Comparison of ENCODE assay signal across 14 cellular contexts in the genomic region with DNA sequence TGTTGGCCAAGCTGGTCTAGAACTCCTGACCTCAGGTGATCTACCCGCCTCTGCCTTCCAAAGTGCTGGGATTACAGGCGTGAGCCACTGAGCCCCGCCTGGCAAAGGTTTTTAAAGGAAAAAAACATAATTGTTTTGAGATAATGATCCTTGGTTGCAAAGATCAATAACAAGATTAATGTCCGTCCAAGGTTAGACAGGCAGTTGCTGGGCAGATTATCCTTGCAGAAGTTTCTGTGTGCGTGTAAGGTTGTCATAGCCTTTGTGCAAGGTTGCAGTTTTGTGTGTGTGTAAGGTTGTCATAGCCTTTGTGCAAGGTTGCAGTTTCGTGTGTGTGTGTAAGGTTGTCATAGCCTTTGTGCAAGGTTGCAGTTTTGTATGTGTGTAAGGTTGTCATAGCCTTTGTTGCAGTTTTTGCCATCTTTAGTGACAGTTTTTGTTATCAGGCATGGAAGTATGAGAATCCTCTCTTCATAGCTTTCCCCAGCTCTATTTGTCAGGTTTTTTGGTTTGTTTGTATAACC.
"Had no signal": no experiment of that assay in that cellular context is flagged by ENCODE, and none has a peak within 500 bp of the region (broad histone marks: within the 10 kb centered on the region; RNA-seq: fewer than 3 reads in every experiment).

No MANE protein-coding gene starts in this region.

- ATAC-seq: natural killer cell; stimulated activated naive B cell treated with anti-CD40 and anti-IgM and Interleukin-4, amounts not matched to agents 10 μg/mL and 1 μg/mL and 100 μg/mL, for 72 hours had no signal

- DNase-seq: activated CD4-positive, alpha-beta T cell treated with anti-CD3 and anti-CD28 coated beads, Interleukin-2, amount 10 ng/mL, durations not matched to agents 24 days and 14 days; activated CD4-positive, CD25-positive, alpha-beta regulatory T cell; activated CD8-positive, alpha-beta memory T cell treated with anti-CD3 and anti-CD28 coated beads for 24 hours; anterior cingulate cortex; cerebellar nuclear complex; effector CD8-positive, alpha-beta T cell; foreskin melanocyte; left ventricle myocardium inferior; natural killer cell; stimulated activated CD4-positive, alpha-beta T cell treated with anti-CD3 and anti-CD28 coated beads, Interleukin-15, amount 100 ng/mL, for 24 hours; stimulated activated CD4-positive, alpha-beta T cell treated with anti-CD3 and anti-CD28 coated beads, Interleukin-4, amount 100 ng/mL, for 1 hour; stimulated activated naive B cell treated with anti-CD40 and anti-IgM and Interleukin-4, amounts not matched to agents 10 μg/mL and 1 μg/mL and 100 μg/mL, for 72 hours had no signal

- FAIRE-seq: endothelial cell of umbilical vein had no signal

- H3K9me3 ChIP-seq: left ventricle myocardium inferior, tibial nerve had no signal

- H3K27me3 ChIP-seq: tibial nerve had no signal

- H3K27ac ChIP-seq: left ventricle myocardium inferior, tibial nerve had no signal

- H3K4me3 ChIP-seq: left ventricle myocardium inferior, tibial nerve had no signal
